11 cellular contexts compared by ENCODE assay signal in genomic region chr2:197258580-197258979, GRCh38. TPM values are rescaled to one million over a fixed set of nuclear protein-coding genes. Genes with fewer than 3 reads are reported as not detected.
A peak's percentile ranks its signal among the peaks of the same experiment; 100 is the strongest.
DNase-seq lines count a peak whose midpoint lies in the region; ATAC-seq and TF ChIP-seq lines count a peak whose summit lies in the region.
"Had no signal": no experiment of that assay in that cellular context is flagged by ENCODE, and none has a peak within 500 bp of the region (broad histone marks: within the 10 kb centered on the region; RNA-seq: fewer than 3 reads in every experiment).

No MANE protein-coding gene starts in this region.

- TF ChIP-seq CTCF in CD4-positive, alpha-beta T cell (IDR thresholded peaks at IDR 0.05): no peak
- TF ChIP-seq CTCF in lower lobe of right lung (IDR thresholded peaks at IDR 0.05) (no peak), HFFc6 (IDR thresholded peaks at IDR 0.05) (no peak)

- peaks cover 39% of the 10 kb centered on the region for H3K36me3 Mint-ChIP-seq in CD4-positive, alpha-beta T cell (ENCODE audit: low read depth)
- peaks cover 36% of the 10 kb centered on the region for H3K36me3 Mint-ChIP-seq in T-helper 2 cell treated with Interferon-gamma antibody and Interleukin-4, amounts not matched to agents 5 μg/mL and 100 μg/mL, for 36 hours (ENCODE audit: low read depth)
- no peaks in the 10 kb centered on the region for H3K36me3 Mint-ChIP-seq in HFFc6 (ENCODE audit: low read depth)

- intact Hi-C loops in CD4-positive, alpha-beta T cell (cut with DNase I, micrococcal nuclease): loop anchor here (5.0 kb wide), 2 partner anchors 34 to 49 kb away; no protein-coding TSS in a partner anchor
- intact Hi-C loops in lower lobe of right lung (cut with DNase I): no loop called here
- intact Hi-C loops in Right ventricle myocardium inferior (cut with DNase I): no loop called here

- H3K27ac ChIP-seq in CD4-positive, alpha-beta T cell (ENCODE audit: low read depth, low read length): peak overlapping the region; percentile 65
- peak overlapping the region; percentile 13 for H3K27ac ChIP-seq in lower lobe of right lung

- no peaks in the 10 kb centered on the region for H3K27me3 ChIP-seq in CD4-positive, alpha-beta T cell (ENCODE audit: control insufficient read depth, insufficient read depth, low read length)
- H3K27me3 ChIP-seq in lower lobe of right lung (ENCODE audit: low read depth): no peaks in the 10 kb centered on the region

- ATAC-seq in CD4-positive, alpha-beta T cell (ENCODE audit: poor library complexity): no peak
- ATAC-seq in lower lobe of right lung (peak; percentile 36), HG02970 (IDR thresholded peaks at IDR 0.05; ENCODE audit: low FRiP score, unreplicated experiment) (no peak), Right ventricle myocardium inferior (no peak)
- ATAC-seq: PC-3 had no signal

- H3K4me1 ChIP-seq in lower lobe of right lung: peaks cover 72% of the 10 kb centered on the region

- no peak overlapping the region for H3K4me3 ChIP-seq in lower lobe of right lung

- H3K36me3 ChIP-seq in lower lobe of right lung: no peaks in the 10 kb centered on the region

- H3K27ac Mint-ChIP-seq in CD4-positive, alpha-beta T cell: peak overlapping the region; percentile 86
- H3K27ac Mint-ChIP-seq in T-helper 2 cell treated with Interferon-gamma antibody and Interleukin-4, amounts not matched to agents 5 μg/mL and 100 μg/mL, for 36 hours: peak overlapping the region; percentile 71
- H3K27ac Mint-ChIP-seq in HFFc6: no peak overlapping the region

- CTCF ChIA-PET in CD4-positive, alpha-beta T cell (lab: Charles Lee): interaction anchor here (0.8 kb wide), 1 partner anchor 67 kb away, joined by 3 read pairs; no protein-coding TSS in a partner anchor

- H3K4me1 Mint-ChIP-seq in CD4-positive, alpha-beta T cell (ENCODE audit: low read depth): peaks cover 85% of the 10 kb centered on the region
- H3K4me1 Mint-ChIP-seq in T-helper 2 cell treated with Interferon-gamma antibody and Interleukin-4, amounts not matched to agents 5 μg/mL and 100 μg/mL, for 36 hours (ENCODE audit: low read depth): peaks cover 72% of the 10 kb centered on the region
- peaks cover 10% of the 10 kb centered on the region for H3K4me1 Mint-ChIP-seq in HFFc6 (ENCODE audit: low read depth)

- peaks cover 3% of the 10 kb centered on the region for H3K9me3 Mint-ChIP-seq in CD4-positive, alpha-beta T cell
- peaks cover 4% of the 10 kb centered on the region for H3K9me3 Mint-ChIP-seq in T-helper 2 cell treated with Interferon-gamma antibody and Interleukin-4, amounts not matched to agents 5 μg/mL and 100 μg/mL, for 36 hours
- no peaks in the 10 kb centered on the region for H3K9me3 Mint-ChIP-seq in HFFc6

- H3K27me3 Mint-ChIP-seq in CD4-positive, alpha-beta T cell: no peaks in the 10 kb centered on the region
- H3K27me3 Mint-ChIP-seq in T-helper 2 cell treated with Interferon-gamma antibody and Interleukin-4, amounts not matched to agents 5 μg/mL and 100 μg/mL, for 36 hours (ENCODE audit: low read depth): no peaks in the 10 kb centered on the region
- H3K27me3 Mint-ChIP-seq in HFFc6 (ENCODE audit: insufficient read depth): peaks cover 1% of the 10 kb centered on the region; the same call in 1 of the 2 replicates

- POLR2A ChIA-PET in CD4-positive, alpha-beta T cell (lab: Charles Lee): interaction anchor here (0.6 to 4.3 kb wide), 9 partner anchors 14 to 68 kb away, joined by 3 to 29 read pairs (median 3); partner anchors contain the start of gene ANKRD44

- no peak for DNase-seq in CD4-positive, alpha-beta T cell
- DNase-seq in HS-5 (ENCODE audit: low read depth) (peak; percentile 24), lower lobe of right lung (no peak), Right ventricle myocardium inferior (ENCODE audit: missing footprints) (no peak), HFFc6 (no peak)
- no peak for DNase-seq in T-helper 2 cell treated with Interferon-gamma antibody and Interleukin-4, amounts not matched to agents 5 μg/mL and 100 μg/mL, for 36 hours (ENCODE audit: low spot score)
- no peak for DNase-seq in stimulated activated naive CD4-positive, alpha-beta T cell treated with Interleukin-2 at 50 U/mL for 16 hours (lab: John Stamatoyannopoulos, UW)
- DNase-seq: hippocampal formation; PC-3; stimulated activated CD4-positive, alpha-beta T cell treated with anti-CD3 and anti-CD28 coated beads, Interleukin-4, amount 100 ng/mL, for 1 hour had no signal

- H3K4me3 Mint-ChIP-seq in CD4-positive, alpha-beta T cell: peak overlapping the region; percentile 76
- H3K4me3 Mint-ChIP-seq in T-helper 2 cell treated with Interferon-gamma antibody and Interleukin-4, amounts not matched to agents 5 μg/mL and 100 μg/mL, for 36 hours: peak overlapping the region; percentile 51
- no peak overlapping the region for H3K4me3 Mint-ChIP-seq in HFFc6

- no peaks in the 10 kb centered on the region for H3K9me3 ChIP-seq in CD4-positive, alpha-beta T cell (ENCODE audit: control insufficient read depth, low read length)
- no peaks in the 10 kb centered on the region for H3K9me3 ChIP-seq in lower lobe of right lung

RNA-seq across cellular contexts. Expression of gene ANKRD44, which starts 52.0 kb away (rescaled TPM):
- 100 to 1,000 TPM; 170 to 186 TPM for total RNA-seq in CD4-positive, alpha-beta T cell
- total RNA-seq in lower lobe of right lung (58.7 TPM), Right ventricle myocardium inferior (10.5 TPM)
- 1 to 10 TPM; 3.8 to 5.7 (median 4.7) TPM for total RNA-seq in HFFc6 (2021; fragmentation: NEBNext Ultra II Directional; extraction: Animal tissue kit (Norgen Biotek cat#: 25700))

Comparison
In these comparisons a context has a peak if more than half of its experiments do, and no peak if none do; other contexts are left out.
1. ATAC-seq: peak in lower lobe of right lung (2 of 2); none in CD4-positive, alpha-beta T cell (single experiment), HG02970 (single experiment) and Right ventricle myocardium inferior (single experiment).
2. intact Hi-C loops: an anchor here in CD4-positive, alpha-beta T cell (5.0 kb wide); none called in lower lobe of right lung and Right ventricle myocardium inferior.